ENCODE assay signal across 15 cellular contexts in the genomic region with DNA sequence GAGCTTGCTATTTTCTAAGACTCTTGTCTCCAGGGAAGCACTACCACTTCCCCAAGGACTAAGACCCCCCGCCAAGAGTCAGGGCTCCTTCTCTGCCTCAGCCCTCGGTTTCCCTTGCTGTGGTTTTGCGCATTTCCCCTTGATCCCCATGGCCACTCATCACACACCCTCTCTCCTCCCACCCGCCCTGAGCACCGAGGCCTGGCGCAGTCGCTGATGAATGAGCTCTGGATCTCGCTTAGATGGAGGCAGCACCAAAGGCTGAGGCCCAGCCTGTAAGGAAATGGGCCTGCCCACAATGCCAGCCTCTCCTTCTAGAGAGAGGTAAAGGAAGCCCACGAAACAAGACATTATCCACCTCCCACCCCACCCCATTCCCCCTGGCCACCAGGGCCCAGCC.
A peak's percentile ranks its signal among the peaks of the same experiment; 100 is the strongest.
DNase-seq lines count a peak whose midpoint lies in the region; ATAC-seq and TF ChIP-seq lines count a peak whose summit lies in the region.
"Had no signal": no experiment of that assay in that cellular context is flagged by ENCODE, and none has a peak within 500 bp of the region (broad histone marks: within the 10 kb centered on the region; RNA-seq: fewer than 3 reads in every experiment).

No MANE protein-coding gene starts in this region.

- H3K36me3 Mint-ChIP-seq in activated naive CD8-positive, alpha-beta T cell treated with anti-CD3 and anti-CD28 coated beads, Interleukin-2, amount 10 ng/mL, durations not matched to agents 7 days and 5 days = peaks cover 2% of the 10 kb centered on the region
- no peaks in the 10 kb centered on the region for H3K36me3 Mint-ChIP-seq in activated naive CD8-positive, alpha-beta T cell treated with anti-CD3 and anti-CD28 coated beads, Interleukin-2, amount 50 U/mL, for 24 hours (ENCODE audit: low read depth)
- H3K36me3 Mint-ChIP-seq in dendritic cell treated with granulocyte-macrophage colony-stimulating factor and Interleukin-4, amounts not matched to agents 40 ng/mL and 50 ng/mL, for 4 days (ENCODE audit: low read depth) = peaks cover 7% of the 10 kb centered on the region

- no peaks in the 10 kb centered on the region for H3K9me3 Mint-ChIP-seq in activated naive CD8-positive, alpha-beta T cell treated with anti-CD3 and anti-CD28 coated beads, Interleukin-2, amount 10 ng/mL, durations not matched to agents 7 days and 5 days
- H3K9me3 Mint-ChIP-seq in activated naive CD8-positive, alpha-beta T cell treated with anti-CD3 and anti-CD28 coated beads, Interleukin-2, amount 50 U/mL, for 24 hours = no peaks in the 10 kb centered on the region
- no peaks in the 10 kb centered on the region for H3K9me3 Mint-ChIP-seq in dendritic cell treated with granulocyte-macrophage colony-stimulating factor and Interleukin-4, amounts not matched to agents 40 ng/mL and 50 ng/mL, for 4 days
- H3K9me3 Mint-ChIP-seq: type B pancreatic cell had no signal

- H3K36me3 ChIP-seq in urinary bladder (ENCODE audit: insufficient read depth) = no peaks in the 10 kb centered on the region
- H3K36me3 ChIP-seq: WERI-Rb-1 had no signal

- intact Hi-C loops in dendritic cell treated with granulocyte-macrophage colony-stimulating factor and Interleukin-4, amounts not matched to agents 40 ng/mL and 50 ng/mL, for 4 days (cut with micrococcal nuclease) = no loop called here

- peak overlapping the region; percentile 49 for H3K4me3 Mint-ChIP-seq in activated naive CD8-positive, alpha-beta T cell treated with anti-CD3 and anti-CD28 coated beads, Interleukin-2, amount 10 ng/mL, durations not matched to agents 7 days and 5 days
- no peak overlapping the region for H3K4me3 Mint-ChIP-seq in activated naive CD8-positive, alpha-beta T cell treated with anti-CD3 and anti-CD28 coated beads, Interleukin-2, amount 50 U/mL, for 24 hours
- peak overlapping the region; percentile 11 for H3K4me3 Mint-ChIP-seq in dendritic cell treated with granulocyte-macrophage colony-stimulating factor and Interleukin-4, amounts not matched to agents 40 ng/mL and 50 ng/mL, for 4 days
- H3K4me3 Mint-ChIP-seq: type B pancreatic cell had no signal

- WGBS in urinary bladder = 51% methylated on average over 9 of the region's 9 CpGs

- in situ Hi-C loops in GM13977 (cut with MboI; ENCODE audit: low pct_unique_long_range_greater_than_20kb, low sequenced_read_pairs, unreplicated experiment) = no loop called here

- POLR2A ChIA-PET in activated naive CD8-positive, alpha-beta T cell treated with anti-CD3 and anti-CD28 coated beads, Interleukin-2, amount 10 ng/mL, durations not matched to agents 7 days and 5 days (lab: Charles Lee) = no interaction called here

- H3K4me1 Mint-ChIP-seq in activated naive CD8-positive, alpha-beta T cell treated with anti-CD3 and anti-CD28 coated beads, Interleukin-2, amount 10 ng/mL, durations not matched to agents 7 days and 5 days = peaks cover 28% of the 10 kb centered on the region
- H3K4me1 Mint-ChIP-seq in activated naive CD8-positive, alpha-beta T cell treated with anti-CD3 and anti-CD28 coated beads, Interleukin-2, amount 50 U/mL, for 24 hours = peaks cover 10% of the 10 kb centered on the region
- H3K4me1 Mint-ChIP-seq in dendritic cell treated with granulocyte-macrophage colony-stimulating factor and Interleukin-4, amounts not matched to agents 40 ng/mL and 50 ng/mL, for 4 days (ENCODE audit: low read depth) = peaks cover 92% of the 10 kb centered on the region

- TF ChIP-seq CTCF in GM13977 (IDR thresholded peaks at IDR 0.05; ENCODE audit: extremely low read depth, insufficient read depth, missing control alignments) = no peak

- no peak for DNase-seq in activated naive CD8-positive, alpha-beta T cell treated with anti-CD3 and anti-CD28 coated beads, Interleukin-2, amount 10 ng/mL, durations not matched to agents 7 days and 5 days
- no peak for DNase-seq in activated naive CD8-positive, alpha-beta T cell treated with anti-CD3 and anti-CD28 coated beads, Interleukin-2, amount 50 U/mL, for 24 hours
- DNase-seq in pons (ENCODE audit: low spot score) = peak; percentile 39
- no peak for DNase-seq in GM13977 (ENCODE audit: low spot score)
- DNase-seq: activated T-cell treated with anti-CD3 and anti-CD28 coated beads for 4 hours, DMS153, NCI-H1092 treated with DMSO at 0.1 percent for 48 hours, NCI-H82, WERI-Rb-1 had no signal

- H3K27ac Mint-ChIP-seq in activated naive CD8-positive, alpha-beta T cell treated with anti-CD3 and anti-CD28 coated beads, Interleukin-2, amount 10 ng/mL, durations not matched to agents 7 days and 5 days = peak overlapping the region; percentile 36
- H3K27ac Mint-ChIP-seq in activated naive CD8-positive, alpha-beta T cell treated with anti-CD3 and anti-CD28 coated beads, Interleukin-2, amount 50 U/mL, for 24 hours = no peak overlapping the region
- peak overlapping the region; percentile 62 for H3K27ac Mint-ChIP-seq in dendritic cell treated with granulocyte-macrophage colony-stimulating factor and Interleukin-4, amounts not matched to agents 40 ng/mL and 50 ng/mL, for 4 days
- H3K27ac Mint-ChIP-seq: type B pancreatic cell had no signal

- no peak overlapping the region for H3K4me3 ChIP-seq in urinary bladder (ENCODE audit: low read depth, low read length)

- peaks cover 30% of the 10 kb centered on the region for H3K27me3 Mint-ChIP-seq in activated naive CD8-positive, alpha-beta T cell treated with anti-CD3 and anti-CD28 coated beads, Interleukin-2, amount 10 ng/mL, durations not matched to agents 7 days and 5 days
- peaks cover 24% of the 10 kb centered on the region for H3K27me3 Mint-ChIP-seq in activated naive CD8-positive, alpha-beta T cell treated with anti-CD3 and anti-CD28 coated beads, Interleukin-2, amount 50 U/mL, for 24 hours
- peaks cover 27% of the 10 kb centered on the region for H3K27me3 Mint-ChIP-seq in dendritic cell treated with granulocyte-macrophage colony-stimulating factor and Interleukin-4, amounts not matched to agents 40 ng/mL and 50 ng/mL, for 4 days
- H3K27me3 Mint-ChIP-seq: type B pancreatic cell had no signal

- ATAC-seq in activated naive CD8-positive, alpha-beta T cell treated with anti-CD3 and anti-CD28 coated beads, Interleukin-2, amount 10 ng/mL, durations not matched to agents 7 days and 5 days (ENCODE audit: low read depth) = peak; percentile 20
- no peak for ATAC-seq in activated naive CD8-positive, alpha-beta T cell treated with anti-CD3 and anti-CD28 coated beads, Interleukin-2, amount 50 U/mL, for 24 hours
- no peak for ATAC-seq in GM21529 (IDR thresholded peaks at IDR 0.05; ENCODE audit: unreplicated experiment)
- no peak for ATAC-seq in GM19351 (IDR thresholded peaks at IDR 0.05; ENCODE audit: unreplicated experiment)
- ATAC-seq: left lobe of liver had no signal

- H3K27ac ChIP-seq in urinary bladder (ENCODE audit: low read depth) = peak overlapping the region; percentile 77
- H3K27ac ChIP-seq: WERI-Rb-1 had no signal

- no peaks in the 10 kb centered on the region for H3K4me1 ChIP-seq in urinary bladder (ENCODE audit: insufficient read depth)
